In genomic region chr4:92812652-92813051, GRCh38 we compare ENCODE assay signal across 29 cellular contexts.
"Had no signal": no experiment of that assay in that cellular context is flagged by ENCODE, and none has a peak within 500 bp of the region (broad histone marks: within the 10 kb centered on the region; RNA-seq: fewer than 3 reads in every experiment).

No MANE protein-coding gene starts in this region.

- H3K27me3 ChIP-seq: adrenal gland, ascending aorta, body of pancreas, brain microvascular endothelial cell, breast epithelium, cardiac muscle cell had no signal

- H3K36me3 ChIP-seq: adrenal gland, ascending aorta, brain microvascular endothelial cell, breast epithelium, cardiac muscle cell had no signal

- H3K4me3 ChIP-seq: adrenal gland, ascending aorta, body of pancreas, breast epithelium, cardiac muscle cell had no signal

- H3K27ac ChIP-seq: adrenal gland, ascending aorta, body of pancreas, brain microvascular endothelial cell, breast epithelium, cardiac muscle cell had no signal

- DNase-seq: activated effector memory CD4-positive, alpha-beta T cell treated with anti-CD3 and anti-CD28 coated beads, Interleukin-2, amount 50 U/mL, for 16 hours; activated effector memory CD4-positive, alpha-beta T cell treated with Interleukin-2 at 50 U/mL for 16 hours; activated gamma-delta T cell; activated gamma-delta T cell treated with Interleukin-2 at 50 U/mL for 16 hours; activated naive CD4-positive, alpha-beta T cell; activated naive CD4-positive, alpha-beta T cell treated with anti-CD3 and anti-CD28 coated beads for 36 hours; activated naive CD4-positive, alpha-beta T cell treated with anti-CD3 and anti-CD28 coated beads, Interleukin-2, amount 10 ng/mL, durations not matched to agents 7 days and 5 days; activated naive CD4-positive, alpha-beta T cell treated with anti-CD3 and anti-CD28 coated beads, Interleukin-2, amount 50 U/mL, for 16 hours; activated naive CD4-positive, alpha-beta T cell treated with Interleukin-2 at 50 U/mL for 16 hours; activated naive CD8-positive, alpha-beta T cell treated with anti-CD3 and anti-CD28 coated beads for 36 hours; activated naive CD8-positive, alpha-beta T cell treated with anti-CD3 and anti-CD28 coated beads, Interleukin-2, amount 10 ng/mL, durations not matched to agents 7 days and 5 days; activated naive CD8-positive, alpha-beta T cell treated with anti-CD3 and anti-CD28 coated beads, Interleukin-2, amount 50 U/mL, for 24 hours; activated T-cell treated with anti-CD3 and anti-CD28 coated beads, Interleukin-2, amount 50 U/mL, for 1 hour; activated T-cell treated with anti-CD3 and anti-CD28 coated beads, Interleukin-2, amount 50 U/mL, for 24 hours; activated T-cell treated with anti-CD3 and anti-CD28 coated beads, Interleukin-2, amount 50 U/mL, for 4 hours; activated T-cell treated with anti-CD3 and anti-CD28 coated beads, Interleukin-2, amount 50 U/mL, for 72 hours; adrenal gland; amniotic stem cell; amygdala; anterior cingulate cortex; aorta; body of pancreas; brain microvascular endothelial cell; caudate nucleus; central memory CD4-positive, alpha-beta T cell; cerebellar nuclear complex had no signal

- H3K9me3 ChIP-seq: adrenal gland, ascending aorta, body of pancreas, breast epithelium had no signal
